ENCODE assay signal across 32 cellular contexts in genomic region chr1:4626061-4626460, GRCh38. TPM values are rescaled to one million over a fixed set of nuclear protein-coding genes. Genes with fewer than 3 reads are reported as not detected.
"Had no signal": no experiment of that assay in that cellular context is flagged by ENCODE, and none has a peak within 500 bp of the region (broad histone marks: within the 10 kb centered on the region; RNA-seq: fewer than 3 reads in every experiment).

No MANE protein-coding gene starts in this region.

- H3K27me3 ChIP-seq: ascending aorta, cardiac muscle cell had no signal

- DNase-seq: activated CD4-positive, alpha-beta memory T cell treated with anti-CD3 and anti-CD28 coated beads, Interleukin-2, amount 10 ng/mL, durations not matched to agents 7 days and 5 days; activated CD4-positive, alpha-beta T cell treated with anti-CD3 and anti-CD28 coated beads for 1 hour; activated CD4-positive, alpha-beta T cell treated with anti-CD3 and anti-CD28 coated beads for 36 hours; activated CD4-positive, alpha-beta T cell treated with anti-CD3 and anti-CD28 coated beads for 48 hours; activated CD4-positive, alpha-beta T cell treated with anti-CD3 and anti-CD28 coated beads, Interleukin-2, amount 10 ng/mL, durations not matched to agents 7 days and 5 days; activated CD4-positive, alpha-beta T cell treated with anti-CD3 and anti-CD28 coated beads, Interleukin-2, amount 50 U/mL, for 48 hours; activated CD4-positive, CD25-positive, alpha-beta regulatory T cell; activated CD8-positive, alpha-beta memory T cell treated with anti-CD3 and anti-CD28 coated beads for 24 hours; activated CD8-positive, alpha-beta memory T cell treated with anti-CD3 and anti-CD28 coated beads, Interleukin-2, amount 10 ng/mL, durations not matched to agents 7 days and 5 days; activated CD8-positive, alpha-beta memory T cell treated with anti-CD3 and anti-CD28 coated beads, Interleukin-2, amount 50 U/mL, for 48 hours; activated CD8-positive, alpha-beta T cell treated with anti-CD3 and anti-CD28 coated beads, Interleukin-2, amount 10 ng/mL, durations not matched to agents 7 days and 5 days; activated effector memory CD4-positive, alpha-beta T cell treated with Interleukin-2 at 50 U/mL for 16 hours; activated gamma-delta T cell; activated naive CD4-positive, alpha-beta T cell treated with anti-CD3 and anti-CD28 coated beads, Interleukin-2, amount 10 ng/mL, durations not matched to agents 7 days and 5 days; activated naive CD4-positive, alpha-beta T cell treated with Interleukin-2 at 50 U/mL for 16 hours; activated naive CD8-positive, alpha-beta T cell treated with anti-CD3 and anti-CD28 coated beads, Interleukin-2, amount 10 ng/mL, durations not matched to agents 7 days and 5 days; activated naive CD8-positive, alpha-beta T cell treated with anti-CD3 and anti-CD28 coated beads, Interleukin-2, amount 50 U/mL, for 24 hours; activated T-cell treated with anti-CD3 and anti-CD28 coated beads, Interleukin-2, amount 50 U/mL, for 24 hours; activated T-cell treated with anti-CD3 and anti-CD28 coated beads, Interleukin-2, amount 50 U/mL, for 48 hours; amygdala; anterior cingulate cortex; caudate nucleus; cerebellar nuclear complex; T-helper 1 cell; T-helper 2 cell; T-helper 9 cell; WERI-Rb-1 had no signal

- H3K36me3 ChIP-seq: ascending aorta, cardiac muscle cell, WERI-Rb-1 had no signal

- H3K9me3 ChIP-seq: ascending aorta had no signal

- H3K27ac ChIP-seq: ascending aorta, cardiac muscle cell, WERI-Rb-1 had no signal

- H3K4me3 ChIP-seq: ascending aorta, cardiac muscle cell had no signal

- H3K4me1 ChIP-seq: ascending aorta had no signal

- ATAC-seq: activated CD4-positive, alpha-beta T cell treated with anti-CD3 and anti-CD28 coated beads for 36 hours; activated CD4-positive, CD25-positive, alpha-beta regulatory T cell treated with anti-CD3 and anti-CD28 coated beads, Interleukin-2, amount 50 U/mL, for 24 hours; activated CD8-positive, alpha-beta memory T cell treated with anti-CD3 and anti-CD28 coated beads, Interleukin-2, amount 10 ng/mL, durations not matched to agents 7 days and 5 days; activated CD8-positive, alpha-beta T cell treated with anti-CD3 and anti-CD28 coated beads, Interleukin-2, amount 10 ng/mL, durations not matched to agents 7 days and 5 days; activated naive CD8-positive, alpha-beta T cell treated with anti-CD3 and anti-CD28 coated beads, Interleukin-2, amount 50 U/mL, for 24 hours; WTC11 had no signal

RNA-seq across cellular contexts. Expression of gene AJAP1, which starts 28.3 kb away (rescaled TPM):
- total RNA-seq: activated CD4-positive, alpha-beta memory T cell treated with anti-CD3 and anti-CD28 coated beads, Interleukin-2, amount 10 ng/mL, durations not matched to agents 7 days and 5 days; activated CD4-positive, alpha-beta T cell treated with anti-CD3 and anti-CD28 coated beads for 36 hours; activated CD4-positive, alpha-beta T cell treated with anti-CD3 and anti-CD28 coated beads, Interleukin-2, amount 10 ng/mL, durations not matched to agents 7 days and 5 days; activated CD8-positive, alpha-beta memory T cell treated with anti-CD3 and anti-CD28 coated beads, Interleukin-2, amount 10 ng/mL, durations not matched to agents 7 days and 5 days; activated CD8-positive, alpha-beta T cell treated with anti-CD3 and anti-CD28 coated beads, Interleukin-2, amount 10 ng/mL, durations not matched to agents 7 days and 5 days; activated naive CD8-positive, alpha-beta T cell treated with anti-CD3 and anti-CD28 coated beads, Interleukin-2, amount 10 ng/mL, durations not matched to agents 7 days and 5 days; activated T-helper 2 cell treated with anti-CD3 and anti-CD28 coated beads, Interferon-gamma antibody, Interleukin-2, Interleukin-4, amounts not matched to agents 10 μg/mL and 5 μg/mL and 100 μg/mL, durations not matched to agents 14 hours and 24 hours and 36 hours; cardiac muscle cell had no signal
- polyA plus RNA-seq: cardiac muscle cell had no signal
